ENCODE assay signal across 10 cellular contexts in the genomic region with DNA sequence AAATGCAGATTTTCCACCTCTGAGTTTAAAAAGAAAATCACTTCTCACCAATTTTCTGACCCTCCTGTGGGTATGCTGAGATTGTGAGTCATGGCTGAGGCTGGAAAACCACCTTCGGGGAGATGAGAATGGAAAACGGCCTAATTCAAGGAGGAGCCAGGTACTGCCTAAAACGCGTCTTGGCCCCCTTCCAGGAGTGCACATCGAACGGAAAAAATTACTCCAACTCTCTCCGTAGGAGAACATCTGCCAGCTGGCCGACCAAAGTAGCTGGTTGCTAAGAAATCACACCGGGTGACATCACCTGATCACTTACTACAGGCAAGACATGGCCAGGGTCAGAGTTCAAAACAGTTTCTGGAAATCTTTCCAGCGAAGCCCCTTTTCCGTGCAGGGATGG.
A peak's percentile ranks its signal among the peaks of the same experiment; 100 is the strongest.
DNase-seq lines count a peak whose midpoint lies in the region; ATAC-seq and TF ChIP-seq lines count a peak whose summit lies in the region.
"Had no signal": no experiment of that assay in that cellular context is flagged by ENCODE, and none has a peak within 500 bp of the region (broad histone marks: within the 10 kb centered on the region; RNA-seq: fewer than 3 reads in every experiment).

No MANE protein-coding gene starts in this region.

- DNase-seq in activated T-cell treated with anti-CD3 and anti-CD28 coated beads for 48 hours (ENCODE audit: low read depth) (peak; percentile 31), NCI-H1694 (lab: John Stamatoyannopoulos, UW) (peak; percentile 74), sciatic nerve (ENCODE audit: low spot score) (peak; percentile 83), DMS53 treated with DMSO at 0.1 percent for 48 hours (lab: John Stamatoyannopoulos, UW; ENCODE audit: unreplicated experiment) (no peak), cerebellum (ENCODE audit: low spot score) (no peak)
- no peak for DNase-seq in activated T-cell treated with anti-CD3 and anti-CD28 coated beads, Interleukin-2, amount 50 U/mL, for 24 hours
- DNase-seq: MV-4-11, Peyer's patch had no signal

- no peak overlapping the region for H3K4me3 Mint-ChIP-seq in activated T-cell treated with anti-CD3 and anti-CD28 coated beads, Interleukin-2, amount 50 U/mL, for 24 hours
- no peak overlapping the region for H3K4me3 Mint-ChIP-seq in brain

- H3K27ac Mint-ChIP-seq in activated T-cell treated with anti-CD3 and anti-CD28 coated beads, Interleukin-2, amount 50 U/mL, for 24 hours = no peak overlapping the region
- H3K27ac Mint-ChIP-seq in brain = peak overlapping the region in 4 of 5 experiments; percentile 29 to 81 (median 41)

- ATAC-seq in sciatic nerve (peak; percentile 57), HG03095 (IDR thresholded peaks at IDR 0.05; ENCODE audit: unreplicated experiment) (no peak)

- no peak for TF ChIP-seq CTCF in brain (conservative IDR thresholded peaks at IDR 0.05)

- H3K27me3 Mint-ChIP-seq in activated T-cell treated with anti-CD3 and anti-CD28 coated beads, Interleukin-2, amount 50 U/mL, for 24 hours = peaks cover 24% of the 10 kb centered on the region
- H3K27me3 Mint-ChIP-seq in brain = peaks cover 15% of the 10 kb centered on the region

- peaks cover 3% of the 10 kb centered on the region for H3K4me1 Mint-ChIP-seq in activated T-cell treated with anti-CD3 and anti-CD28 coated beads, Interleukin-2, amount 50 U/mL, for 24 hours (ENCODE audit: low read depth)
- H3K4me1 Mint-ChIP-seq in brain = peaks cover 96% of the 10 kb centered on the region

- no peaks in the 10 kb centered on the region for H3K36me3 Mint-ChIP-seq in activated T-cell treated with anti-CD3 and anti-CD28 coated beads, Interleukin-2, amount 50 U/mL, for 24 hours (ENCODE audit: low read depth)
- no peaks in the 10 kb centered on the region for H3K36me3 Mint-ChIP-seq in brain

- no peaks in the 10 kb centered on the region for H3K9me3 Mint-ChIP-seq in activated T-cell treated with anti-CD3 and anti-CD28 coated beads, Interleukin-2, amount 50 U/mL, for 24 hours
- H3K9me3 Mint-ChIP-seq in brain = no peaks in the 10 kb centered on the region

- intact Hi-C loops in sciatic nerve (cut with DNase I) = no loop called here

Comparison
In these comparisons a context has a peak if more than half of its experiments do, and no peak if none do; other contexts are left out.
1. DNase-seq: peak in activated T-cell treated with anti-CD3 and anti-CD28 coated beads for 48 hours (single experiment), NCI-H1694 (single experiment) and sciatic nerve (single experiment); none in activated T-cell treated with anti-CD3 and anti-CD28 coated beads, Interleukin-2, amount 50 U/mL, for 24 hours (single experiment), DMS53 treated with DMSO at 0.1 percent for 48 hours (single experiment) and cerebellum (single experiment).